7 cellular contexts compared by ENCODE assay signal in genomic region chr2:10892316-10892715, GRCh38. TPM values are rescaled to one million over a fixed set of nuclear protein-coding genes. Genes with fewer than 3 reads are reported as not detected.
"Had no signal": no experiment of that assay in that cellular context is flagged by ENCODE, and none has a peak within 500 bp of the region (broad histone marks: within the 10 kb centered on the region; RNA-seq: fewer than 3 reads in every experiment).

No MANE protein-coding gene starts in this region.

- H3K9ac ChIP-seq: KMS-11 had no signal

- DNase-seq: KBM-7, KG1 had no signal

- H3K4me3 ChIP-seq: K562 had no signal

- H3K4me2 ChIP-seq: KMS-11 had no signal

- H3K27ac ChIP-seq: HL-60, KMS-11 had no signal

- ATAC-seq: K562 had no signal

- FAIRE-seq: HTR-8/SVneo, K562 had no signal

RNA-seq across cellular contexts. Expression of gene KCNF1, which starts 19.4 kb away (rescaled TPM):
- total RNA-seq: K562 had no signal
- polyA plus RNA-seq: IgD-negative memory B cell, K562 had no signal
